8 cellular contexts compared by ENCODE assay signal in the genomic region with DNA sequence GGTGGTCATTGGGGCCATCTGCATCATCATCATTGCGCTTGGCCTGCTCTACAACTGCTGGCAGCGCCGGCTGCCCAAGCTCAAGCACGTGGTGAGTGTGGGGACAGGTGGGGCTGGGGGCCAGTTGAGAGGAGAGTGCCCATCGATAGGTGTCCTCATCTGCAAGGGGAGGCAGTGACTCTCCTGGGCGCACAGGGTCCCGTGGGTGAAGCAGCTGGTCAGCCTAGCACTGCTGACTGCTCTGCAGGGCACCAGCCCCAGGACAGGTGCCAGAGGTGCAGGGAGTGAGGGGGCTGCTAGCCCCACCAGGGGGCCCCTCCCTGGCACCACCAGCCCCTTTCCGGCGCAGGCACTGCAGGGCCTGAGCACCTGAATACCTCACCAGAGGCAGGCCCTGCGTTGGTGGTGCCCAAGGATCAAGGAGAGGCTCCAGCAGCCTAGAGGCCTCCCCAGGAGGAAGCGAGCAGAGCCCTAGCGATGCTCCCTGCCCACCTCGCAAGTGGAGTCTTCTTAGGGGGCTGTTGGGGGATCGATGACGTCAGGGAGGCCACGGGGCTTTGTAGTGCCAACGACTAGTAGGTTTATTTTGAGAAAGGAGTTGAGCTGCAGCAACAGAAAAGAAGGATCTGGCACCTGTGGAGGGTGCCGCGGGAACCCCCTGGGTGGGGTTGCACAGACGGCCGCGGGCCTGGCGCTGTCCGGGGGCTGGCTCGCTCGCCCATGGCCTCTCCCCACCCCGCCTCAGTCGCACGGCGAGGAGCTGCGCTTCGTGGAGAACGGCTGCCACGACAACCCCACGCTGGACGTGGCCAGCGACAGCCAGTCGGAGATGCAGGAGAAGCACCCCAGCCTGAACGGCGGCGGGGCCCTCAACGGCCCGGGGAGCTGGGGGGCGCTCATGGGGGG. TPM values are rescaled to one million over a fixed set of nuclear protein-coding genes. Genes with fewer than 3 reads are reported as not detected.
DNase-seq lines count a peak whose midpoint lies in the region; ATAC-seq and TF ChIP-seq lines count a peak whose summit lies in the region.

No MANE protein-coding gene starts in this region.

- H3K27ac ChIP-seq in tibial artery, result peak overlapping the region; percentile 93 to 97

- H3K9me3 ChIP-seq in tibial artery, result no peaks in the 10 kb centered on the region

- intact Hi-C loops in activated B cell treated with CpG ODN at 0.5 μM for 24 hours (cut with micrococcal nuclease) (loop anchor here (1.0 to 5.0 kb wide), 13 partner anchors 26 to 1754 kb away; a partner anchor contains a TSS), tibial artery (cut with DNase I; ENCODE audit: low total_unique reads) (loop anchor here (5.0 kb wide), 1 partner anchor 79 kb away; a partner anchor contains a TSS)

- CTCF ChIA-PET in activated B cell treated with CpG ODN at 0.5 μM for 24 hours (lab: Charles Lee), result interaction anchor here (0.9 to 1.1 kb wide), 2 partner anchors 97 to 287 kb away, joined by 3 read pairs; no protein-coding TSS in a partner anchor

- H3K4me3 Mint-ChIP-seq in activated B cell treated with CpG ODN at 0.5 μM for 24 hours (peak overlapping the region; percentile 91), mesothelial cell of epicardium (peak overlapping the region; percentile 76)

- H3K27me3 Mint-ChIP-seq in activated B cell treated with CpG ODN at 0.5 μM for 24 hours, result no peaks in the 10 kb centered on the region
- H3K27me3 Mint-ChIP-seq in mesothelial cell of epicardium (ENCODE audit: low read depth), result no peaks in the 10 kb centered on the region

- H3K27me3 ChIP-seq in tibial artery, result no peaks in the 10 kb centered on the region

- H3K9me3 Mint-ChIP-seq in activated B cell treated with CpG ODN at 0.5 μM for 24 hours (no peaks in the 10 kb centered on the region), mesothelial cell of epicardium (no peaks in the 10 kb centered on the region)

- H3K27ac Mint-ChIP-seq in activated B cell treated with CpG ODN at 0.5 μM for 24 hours (peak overlapping the region; percentile 93), mesothelial cell of epicardium (peak overlapping the region; percentile 75)

- H3K36me3 Mint-ChIP-seq in activated B cell treated with CpG ODN at 0.5 μM for 24 hours (ENCODE audit: low read depth) (peaks cover 13% of the 10 kb centered on the region), mesothelial cell of epicardium (no peaks in the 10 kb centered on the region)

- ATAC-seq in HG03159 (IDR thresholded peaks at IDR 0.05; ENCODE audit: unreplicated experiment) (peak; percentile 17), activated B cell treated with CpG ODN at 0.5 μM for 24 hours (ENCODE audit: low read depth) (peak; percentile 19)

- H3K36me3 ChIP-seq in tibial artery, result peaks cover 8 to 22% (median 11%) of the 10 kb centered on the region in 3 donors

- TF ChIP-seq CTCF in activated B cell treated with CpG ODN at 0.5 μM for 24 hours (IDR thresholded peaks at IDR 0.05) (no peak), mesothelial cell of epicardium (IDR thresholded peaks at IDR 0.05; ENCODE audit: unreplicated experiment) (no peak), tibial artery (IDR thresholded peaks at IDR 0.05) (no peak)

- POLR2A ChIA-PET in activated B cell treated with CpG ODN at 0.5 μM for 24 hours (lab: Charles Lee), result interaction anchor here (0.6 to 2.1 kb wide), 15 partner anchors 15 to 1009 kb away, joined by 3 to 12 read pairs (median 5); a partner anchor contains a TSS

- DNase-seq in stimulated activated naive CD4-positive, alpha-beta T cell (lab: John Stamatoyannopoulos, UW), result peak in 4 of 6 experiments; percentile 29 to 80 (median 44)
- DNase-seq in stimulated activated naive CD4-positive, alpha-beta T cell treated with Interleukin-2 at 50 U/mL for 16 hours (lab: John Stamatoyannopoulos, UW), result no peak
- DNase-seq in activated B cell treated with CpG ODN at 0.5 μM for 24 hours, result peak; percentile 40
- DNase-seq in effector CD4-positive, alpha-beta T cell, result peak; percentile 17
- DNase-seq in mesothelial cell of epicardium (ENCODE audit: low spot score in 2 of 2, unreplicated experiment in 2 of 2), result no peak
- peak; percentile 22 to 67 for DNase-seq in tibial artery
- no peak for DNase-seq in NCI-H1436 treated with DMSO at 0.1 percent for 48 hours (lab: John Stamatoyannopoulos, UW)

- peak overlapping the region; percentile 96 to 99 for H3K4me3 ChIP-seq in tibial artery

- peaks cover 20% of the 10 kb centered on the region for H3K4me1 Mint-ChIP-seq in activated B cell treated with CpG ODN at 0.5 μM for 24 hours
- H3K4me1 Mint-ChIP-seq in mesothelial cell of epicardium, result peaks cover 9% of the 10 kb centered on the region

- H3K4me1 ChIP-seq in tibial artery, result peaks cover 12 to 42% (median 33%) of the 10 kb centered on the region in 4 donors

RNA-seq across cellular contexts. Expression of a gene that starts 1.0 kb away (rescaled TPM):
- total RNA-seq in activated B cell treated with CpG ODN at 0.5 μM for 24 hours (36.1 and 42.0 TPM in 2 replicates), mesothelial cell of epicardium (15.9 to 17.1 TPM (median 16.5 TPM) in 3 replicates)

RNA-seq across cellular contexts. Expression of a gene that starts 42.8 kb away (rescaled TPM):
- total RNA-seq in activated B cell treated with CpG ODN at 0.5 μM for 24 hours, result 3.3 and 3.7 TPM in 2 replicates
- total RNA-seq in mesothelial cell of epicardium, result 25.5 to 29.7 TPM (median 27.1 TPM) in 3 replicates

Comparison
In these comparisons a context has a peak if more than half of its experiments do, and no peak if none do; other contexts are left out.
1. DNase-seq: peak in stimulated activated naive CD4-positive, alpha-beta T cell (4 of 6), activated B cell treated with CpG ODN at 0.5 μM for 24 hours (single experiment), effector CD4-positive, alpha-beta T cell (single experiment) and tibial artery (2 of 2); none in stimulated activated naive CD4-positive, alpha-beta T cell treated with Interleukin-2 at 50 U/mL for 16 hours (single experiment), mesothelial cell of epicardium (0 of 2) and NCI-H1436 treated with DMSO at 0.1 percent for 48 hours (single experiment).